ENCODE assay signal across 8 cellular contexts in the genomic region with DNA sequence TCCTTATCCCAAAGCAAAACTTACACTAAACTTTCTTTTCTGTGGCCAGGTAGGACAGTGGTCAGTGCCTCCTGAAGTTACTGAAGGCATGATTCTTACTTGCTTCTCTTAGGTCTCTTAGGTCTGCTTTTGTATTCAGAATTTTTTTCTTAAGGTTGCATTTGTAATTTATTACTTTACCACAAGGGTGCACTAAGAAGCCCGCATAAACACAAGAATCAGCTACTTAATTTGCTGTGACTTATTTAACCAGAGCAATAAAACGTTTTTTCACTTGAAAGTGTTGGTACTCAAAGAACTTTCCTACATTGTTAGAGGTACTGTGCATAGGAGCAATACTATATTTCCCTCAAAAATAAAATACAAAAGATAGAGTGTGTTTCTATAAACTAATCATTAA.
A peak's percentile ranks its signal among the peaks of the same experiment; 100 is the strongest.
DNase-seq lines count a peak whose midpoint lies in the region; ATAC-seq, FAIRE-seq and TF ChIP-seq lines count a peak whose summit lies in the region.

No MANE protein-coding gene starts in this region.

- no peak overlapping the region for H2AK5ac ChIP-seq in mesenchymal stem cell (ENCODE audit: low read length, severe bottlenecking)

- intact Hi-C loops in ascending aorta (cut with DNase I) = loop anchor here (5.0 kb wide), 1 partner anchor 445 kb away; no protein-coding TSS in a partner anchor
- intact Hi-C loops in spleen (cut with DNase I; ENCODE audit: low total_unique reads) = no loop called here

- H4K91ac ChIP-seq in mesenchymal stem cell (ENCODE audit: low read length) = no peak overlapping the region

- no peak overlapping the region for H3K14ac ChIP-seq in mesenchymal stem cell (ENCODE audit: low read length in 2 of 2)

- no peaks in the 10 kb centered on the region for H3K79me1 ChIP-seq in mesenchymal stem cell (replicated peaks; ENCODE audit: low read length, poor library complexity, severe bottlenecking)

- ATAC-seq in GM21737 (IDR thresholded peaks at IDR 0.05; ENCODE audit: unreplicated experiment) = no peak

- H4K8ac ChIP-seq in mesenchymal stem cell (ENCODE audit: low read length) = no peak overlapping the region

- H3K23ac ChIP-seq in mesenchymal stem cell (ENCODE audit: low read length in 2 of 2) = no peak overlapping the region

- no peak overlapping the region for H2BK120ac ChIP-seq in mesenchymal stem cell (ENCODE audit: low read depth, low read length)

- H3K4me2 ChIP-seq in mesenchymal stem cell (ENCODE audit: low read length, poor library complexity, severe bottlenecking) = no peak overlapping the region

- WGBS in mesenchymal stem cell = no CpG with 5 or more reads among the region's 2 CpGs
- 2 to 8% (median 4%) methylated on average over 2 of the region's 2 CpGs for WGBS in spleen, 5 donors

- no peak overlapping the region for H3K18ac ChIP-seq in mesenchymal stem cell (ENCODE audit: low read depth in 1 of 2, low read length in 2 of 2)

- H3K4ac ChIP-seq in mesenchymal stem cell (ENCODE audit: low read depth in 1 of 2, low read length in 2 of 2) = no peak overlapping the region

- no peak overlapping the region for H2AFZ ChIP-seq in mesenchymal stem cell (ENCODE audit: low read depth, low read length)

- FAIRE-seq in HTR-8/SVneo (lab: Jason Lieb, UNC) = no peak
- FAIRE-seq in GM12892 (lab: Jason Lieb, UNC) = no peak

- peak; percentile 17 for DNase-seq in D341Med (ENCODE audit: low spot score)
- peak; percentile 2 for DNase-seq in HTR-8/SVneo (ENCODE audit: insufficient read length, low spot score)
- DNase-seq in ascending aorta (ENCODE audit: low spot score in 2 of 2) = no peak
- peak; percentile 55 for DNase-seq in mesenchymal stem cell
- DNase-seq in GM12892 (ENCODE audit: insufficient read length) = no peak
- no peak for DNase-seq in spleen
- DNase-seq in NCI-H128 (lab: John Stamatoyannopoulos, UW; ENCODE audit: unreplicated experiment) = no peak

- H2BK5ac ChIP-seq in mesenchymal stem cell (ENCODE audit: low read depth, low read length, poor library complexity, severe bottlenecking) = no peak overlapping the region

- H3K9me3 ChIP-seq in ascending aorta (no peaks in the 10 kb centered on the region), mesenchymal stem cell (ENCODE audit: control insufficient read depth, low read length) (peaks cover 1% of the 10 kb centered on the region), spleen (peaks cover 0 to under 1% (median 0%) of the 10 kb centered on the region in 8 donors)

- H2BK12ac ChIP-seq in mesenchymal stem cell (ENCODE audit: low read length in 2 of 2) = no peak overlapping the region

- no peak for TF ChIP-seq POLR2A in GM12892 (IDR thresholded peaks at IDR 0.05; ENCODE audit: low read depth, low read length)
- no peak for TF ChIP-seq POLR2A in spleen (IDR thresholded peaks at IDR 0.05)

- no peak overlapping the region for H3K9ac ChIP-seq in mesenchymal stem cell (ENCODE audit: low read length)

- H3K27ac ChIP-seq in ascending aorta (no peak overlapping the region), mesenchymal stem cell (ENCODE audit: low read length, poor library complexity, severe bottlenecking) (no peak overlapping the region), spleen (no peak overlapping the region)

- no peaks in the 10 kb centered on the region for H3K27me3 ChIP-seq in ascending aorta
- no peaks in the 10 kb centered on the region for H3K27me3 ChIP-seq in mesenchymal stem cell (ENCODE audit: control insufficient read depth in 1 of 2, insufficient read depth in 1 of 2, low read length in 2 of 2)
- H3K27me3 ChIP-seq in spleen (replicated peaks in 1 of 7) = no peaks in the 10 kb centered on the region

- H3K4me3 ChIP-seq in ascending aorta = no peak overlapping the region
- no peak overlapping the region for H3K4me3 ChIP-seq in mesenchymal stem cell (ENCODE audit: insufficient read depth in 1 of 2, low read depth in 1 of 2, low read length in 2 of 2)
- no peak overlapping the region for H3K4me3 ChIP-seq in spleen

- no peaks in the 10 kb centered on the region for H3K36me3 ChIP-seq in ascending aorta
- no peaks in the 10 kb centered on the region for H3K36me3 ChIP-seq in mesenchymal stem cell (ENCODE audit: control insufficient read depth in 1 of 2, insufficient read depth in 2 of 2, low read depth in 1 of 2, low read length in 2 of 2)
- H3K36me3 ChIP-seq in spleen = no peaks in the 10 kb centered on the region

- TF ChIP-seq CTCF in ascending aorta (IDR thresholded peaks at IDR 0.05) = peak in 2 of 3 experiments; percentile 10 to 41
- TF ChIP-seq CTCF in spleen (IDR thresholded peaks at IDR 0.05 in 8 of 11, conservative IDR thresholded peaks at IDR 0.05 in 3 of 11) = peak in 2 of 11 experiments; percentile 10 to 38

- H3K4me1 ChIP-seq in ascending aorta = no peaks in the 10 kb centered on the region
- no peaks in the 10 kb centered on the region for H3K4me1 ChIP-seq in mesenchymal stem cell (ENCODE audit: control insufficient read depth, insufficient read depth, low read depth, low read length)
- no peaks in the 10 kb centered on the region for H3K4me1 ChIP-seq in spleen

- no peak overlapping the region for H2BK15ac ChIP-seq in mesenchymal stem cell (ENCODE audit: low read depth, poor library complexity, severe bottlenecking)

Comparison
In these comparisons a context has a peak if more than half of its experiments do, and no peak if none do; other contexts are left out.
1. DNase-seq: peak in D341Med (single experiment), HTR-8/SVneo (single experiment) and mesenchymal stem cell (single experiment); none in ascending aorta (0 of 2), GM12892 (single experiment), spleen (single experiment) and NCI-H128 (single experiment).